1 cellular context compared by ENCODE assay signal in the genomic region with DNA sequence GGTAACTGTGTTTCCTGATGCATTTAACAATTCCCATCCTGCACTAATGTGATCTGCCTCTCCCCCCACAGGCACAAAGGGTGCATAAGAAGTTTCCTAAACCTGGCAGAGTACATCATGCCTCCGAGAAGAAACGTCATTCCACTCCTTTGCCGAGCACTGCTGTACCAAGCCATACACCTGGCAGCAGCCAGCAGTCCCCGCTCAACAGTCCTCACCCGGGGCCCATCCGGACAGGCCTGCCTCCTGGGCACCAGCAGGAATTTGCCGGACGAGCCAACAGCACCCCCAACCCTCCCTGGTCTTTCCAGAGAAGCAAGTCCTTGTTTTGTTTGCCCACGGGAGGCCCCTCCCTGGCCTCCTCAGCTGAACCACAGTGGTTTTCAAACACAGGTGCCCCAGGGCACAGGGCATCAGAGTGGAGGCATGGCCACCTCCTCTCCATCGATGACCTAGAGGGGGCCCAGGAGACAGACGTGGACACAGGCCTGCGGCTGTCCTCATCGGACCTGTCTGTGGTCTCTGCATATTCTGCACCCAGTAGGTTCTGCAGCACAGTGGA.
TF ChIP-seq lines count a peak whose summit lies in the region.

No MANE protein-coding gene starts in this region.

TF ChIP-seq in H1, 55 proteins besides CTCF, POLR2A, EP300 and RAD21:
- TF ChIP-seq CTBP2 (IDR thresholded peaks at IDR 0.05; ENCODE audit: borderline replicate concordance, insufficient read depth, insufficient read length, low read length), result no peak
- TF ChIP-seq CREB1 (IDR thresholded peaks at IDR 0.05), result no peak
- TF ChIP-seq, protein P1, sequence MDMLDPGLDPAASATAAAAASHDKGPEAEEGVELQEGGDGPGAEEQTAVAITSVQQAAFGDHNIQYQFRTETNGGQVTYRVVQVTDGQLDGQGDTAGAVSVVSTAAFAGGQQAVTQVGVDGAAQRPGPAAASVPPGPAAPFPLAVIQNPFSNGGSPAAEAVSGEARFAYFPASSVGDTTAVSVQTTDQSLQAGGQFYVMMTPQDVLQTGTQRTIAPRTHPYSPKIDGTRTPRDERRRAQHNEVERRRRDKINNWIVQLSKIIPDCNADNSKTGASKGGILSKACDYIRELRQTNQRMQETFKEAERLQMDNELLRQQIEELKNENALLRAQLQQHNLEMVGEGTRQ (IDR thresholded peaks at IDR 0.05; ENCODE audit: low read length), result no peak
- TF ChIP-seq CHD1 (IDR thresholded peaks at IDR 0.05; ENCODE audit: low read depth, low read length), result no peak
- no peak for TF ChIP-seq RXRA (IDR thresholded peaks at IDR 0.05; ENCODE audit: insufficient read depth, low read depth, low read length)
- no peak for TF ChIP-seq SAP30 (IDR thresholded peaks at IDR 0.05; ENCODE audit: insufficient read depth, insufficient replicate concordance, low read length)
- TF ChIP-seq TAF1 (IDR thresholded peaks at IDR 0.05; ENCODE audit: low read depth, low read length), result no peak
- TF ChIP-seq SUZ12 (IDR thresholded peaks at IDR 0.05; ENCODE audit: low read length), result no peak
- TF ChIP-seq ASH2L (IDR thresholded peaks at IDR 0.05; ENCODE audit: low read length), result no peak
